ENCODE assay signal across 11 cellular contexts in genomic region chr15:22780267-22780666, GRCh38. TPM values are rescaled to one million over a fixed set of nuclear protein-coding genes. Genes with fewer than 3 reads are reported as not detected.
DNase-seq lines count a peak whose midpoint lies in the region; ATAC-seq, FAIRE-seq and TF ChIP-seq lines count a peak whose summit lies in the region.
"Had no signal": no experiment of that assay in that cellular context is flagged by ENCODE, and none has a peak within 500 bp of the region (broad histone marks: within the 10 kb centered on the region; RNA-seq: fewer than 3 reads in every experiment).

No MANE protein-coding gene starts in this region.

- H3K4me3 ChIP-seq in GM12878, result no peak overlapping the region

- 4% methylated on average over 2 of the region's 2 CpGs for WGBS in GM12878 (ENCODE audit: insufficient coverage, insufficient replicate concordance, low lambda C conversion rate, missing lambda C conversion rate)

- no peak overlapping the region for H2AFZ ChIP-seq in GM12878 (ENCODE audit: control insufficient read depth, low read depth, low read length)

- DNase-seq in GM12878 (ENCODE audit: low read depth, low spot score), result no peak
- DNase-seq in DMS114 treated with DMSO at 0.1 percent for 48 hours (lab: John Stamatoyannopoulos, UW; ENCODE audit: unreplicated experiment), result no peak
- no peak for DNase-seq in glomerular visceral epithelial cell (ENCODE audit: extremely low spot score)
- DNase-seq in HEK293T (ENCODE audit: extremely low spot score), result no peak
- no peak for DNase-seq in posterior cingulate gyrus
- DNase-seq: GOT3, small intestine, WERI-Rb-1 had no signal

- SMC1A ChIA-PET in GM12878 (lab: Charles Lee; ENCODE audit: uncharacterized antibody, unreplicated experiment), result no interaction called here

- intact Hi-C loops in GM12878 (cut with micrococcal nuclease; ENCODE audit: unreplicated experiment) (loop anchor here (2.0 kb wide), 1 partner anchor 17 kb away; no protein-coding TSS in a partner anchor), posterior cingulate gyrus (cut with DNase I) (no loop called here)

- in situ Hi-C loops in GM12878 (cut with MboI), result no loop called here

- no peaks in the 10 kb centered on the region for H3K79me2 ChIP-seq in GM12878 (ENCODE audit: control insufficient read depth, insufficient read depth, low read length)

- no peaks in the 10 kb centered on the region for H4K20me1 ChIP-seq in GM12878 (ENCODE audit: control insufficient read depth, insufficient read depth)

- H3K27me3 ChIP-seq in GM12878 (replicated peaks in 1 of 2; ENCODE audit: control insufficient read depth in 2 of 2, insufficient read depth in 2 of 2, low read length in 1 of 2), result no peaks in the 10 kb centered on the region

- RAD21 ChIA-PET in GM12878 (lab: Charles Lee; ENCODE audit: unreplicated experiment), result no interaction called here

- 0 out of 4 replicates have a peak, but pooled peaks of 1 of the 2 experiments have one; percentile 19 for TF ChIP-seq EP300 in GM12878 (IDR thresholded peaks at IDR 0.05; ENCODE audit: borderline replicate concordance in 1 of 2, control insufficient read depth in 1 of 2, low read depth in 2 of 2, low read length in 2 of 2)

- CTCF ChIA-PET in GM12878 (lab: Yijun Ruan, JAX) (no interaction called here), HEK293T (lab: Yijun Ruan, JAX) (no interaction called here)

- H3K4me1 ChIP-seq in GM12878 (ENCODE audit: control insufficient read depth, insufficient read depth, low read length), result peaks cover 30% of the 10 kb centered on the region

- H3K9ac ChIP-seq in GM12878 (ENCODE audit: control insufficient read depth, insufficient read depth, low read length), result no peak overlapping the region

- no peak for TF ChIP-seq RAD21 in GM12878 (IDR thresholded peaks at IDR 0.05; ENCODE audit: insufficient read depth, low read depth, low read length)

- FAIRE-seq in GM12878 (lab: Jason Lieb, UNC), result no peak
- FAIRE-seq: small intestine had no signal

- TF ChIP-seq POLR2A in GM18505 (IDR thresholded peaks at IDR 0.05; ENCODE audit: borderline replicate concordance, extremely low read depth, insufficient read depth, insufficient read length) (no peak), GM12878 (IDR thresholded peaks at IDR 0.05; ENCODE audit: low read depth, low read length) (no peak)

- BruUV-seq in GM12878 (replicated peaks; lab: Mats Ljungman, UMichigan), result no TSS peak

- peak overlapping the region; percentile 41 for H3K4me2 ChIP-seq in GM12878 (ENCODE audit: control insufficient read depth, insufficient read depth)

- TF ChIP-seq CTCF in GM12878 (IDR thresholded peaks at IDR 0.05 in 2 of 3, conservative IDR thresholded peaks at IDR 0.05 in 1 of 3; ENCODE audit: control insufficient read depth in 2 of 3, extremely low read depth in 1 of 3, insufficient read depth in 1 of 3, low read depth in 3 of 3, low read length in 3 of 3), result no peak

- peak; percentile 72 for ATAC-seq in GM18505 (IDR thresholded peaks at IDR 0.05; ENCODE audit: unreplicated experiment)
- ATAC-seq in GM19452 (IDR thresholded peaks at IDR 0.05; ENCODE audit: unreplicated experiment), result peak; percentile 62
- ATAC-seq in HG03196 (IDR thresholded peaks at IDR 0.05; ENCODE audit: unreplicated experiment), result peak; percentile 66
- peak; percentile 88 for ATAC-seq in GM12878

- no peak overlapping the region for H3K27ac ChIP-seq in GM12878 (ENCODE audit: control insufficient read depth, insufficient read depth)
- H3K27ac ChIP-seq: WERI-Rb-1 had no signal

- POLR2A ChIA-PET in GM12878 (lab: Charles Lee) (no interaction called here), HEK293T (lab: Yijun Ruan, JAX) (no interaction called here)

- no peaks in the 10 kb centered on the region for H3K36me3 ChIP-seq in GM12878 (ENCODE audit: control insufficient read depth in 2 of 2, insufficient read depth in 2 of 2, low read length in 1 of 2)
- H3K36me3 ChIP-seq: WERI-Rb-1 had no signal

- no peaks in the 10 kb centered on the region for H3K9me3 ChIP-seq in GM12878 (replicated peaks; ENCODE audit: control insufficient read depth, insufficient read depth, low read length)

TF ChIP-seq in GM12878, 131 proteins besides CTCF, POLR2A, EP300 and RAD21 (continues in another document):
- no peak for TF ChIP-seq EGR1 (IDR thresholded peaks at IDR 0.05; ENCODE audit: borderline replicate concordance in 1 of 2, low read depth in 2 of 2, low read length in 2 of 2)
- TF ChIP-seq FOXM1 (IDR thresholded peaks at IDR 0.05; ENCODE audit: low read depth, low read length), result peak; percentile 57; the same call in 1 of the 2 replicates
- TF ChIP-seq ATF2 (IDR thresholded peaks at IDR 0.05; ENCODE audit: low read length), result peak; percentile 73; the same call in 1 of the 2 replicates
- TF ChIP-seq JUNB (IDR thresholded peaks at IDR 0.05), result peak; percentile 95
- no peak for TF ChIP-seq STAT1 (conservative IDR thresholded peaks at IDR 0.05)
- no peak for TF ChIP-seq TBL1XR1 (IDR thresholded peaks at IDR 0.05; ENCODE audit: low read depth, low read length)
- TF ChIP-seq SP1 (IDR thresholded peaks at IDR 0.05; ENCODE audit: low read depth, low read length), result no peak

TF ChIP-seq in HEK293T, 16 proteins besides CTCF, POLR2A, EP300 and RAD21:
- no peak for TF ChIP-seq TARDBP (IDR thresholded peaks at IDR 0.05)
- TF ChIP-seq CTBP1 (IDR thresholded peaks at IDR 0.05; ENCODE audit: borderline replicate concordance), result no peak

RNA-seq across cellular contexts. Expression of gene NIPA1, which starts 6.2 kb away (rescaled TPM):
- total RNA-seq in GM12878 (2013; cell fraction: nucleolus; rRNA removed), result 85.7 TPM in 2 replicates
- 30.6 and 32.7 TPM in 2 replicates for total RNA-seq in GM12878 (2014; rRNA removed)
- total RNA-seq in GM12878 (2014; rRNA removed; fragmentation: Illumina TruSeq; extraction: Trizol), result 22.8 and 23.1 TPM in 2 replicates
- total RNA-seq in GM12878 (2021), result 34.6 and 35.9 TPM in 2 replicates
- polyA plus RNA-seq in GM12878 (2011; ENCODE audit: low read depth), result 10.1 TPM
- 46.5 and 52.5 TPM in 2 replicates for polyA plus RNA-seq in GM12878 (2011; rRNA removed)
- polyA plus RNA-seq in GM12878 (2011; cell fraction: cytosol; rRNA removed), result 33.7 and 40.0 TPM in 2 replicates
- polyA plus RNA-seq in GM12878 (2011; cell fraction: nucleus; rRNA removed), result 40.6 and 47.0 TPM in 2 replicates
- polyA plus RNA-seq in GM12878 (2012), result 14.5 and 18.0 TPM in 2 replicates
- 27.4 and 27.6 TPM in 2 replicates for polyA plus RNA-seq in GM12878 (2014; fragmentation: Illumina TruSeq; extraction: Trizol)
- 1 to 10 TPM; 5.3 to 7.6 TPM for polyA plus RNA-seq in GM12878 (2014; fragmentation: Nextera tagmentation; extraction: Ambion mirVana)
- polyA plus RNA-seq in GM12878 (2014; rRNA removed), result 21.7 and 24.9 TPM in 2 replicates
- polyA plus RNA-seq in GM12878 (2016; fragmentation: Nextera tagmentation; extraction: Ambion mirVana), result 10 to 100 TPM; 23.2 to 26.5 TPM
- 112 and 131 TPM in 2 replicates for polyA minus RNA-seq in GM12878 (2011; rRNA and poly(A)+ RNA removed)
- polyA minus RNA-seq in GM12878 (2011; cell fraction: cytosol; rRNA and poly(A)+ RNA removed), result 28.1 and 28.2 TPM in 2 replicates
- polyA minus RNA-seq in GM12878 (2011; cell fraction: nucleus; rRNA and poly(A)+ RNA removed), result 13.8 and 24.6 TPM in 2 replicates

RNA-seq across cellular contexts. Expression of gene NIPA2, which starts 58.2 kb away (rescaled TPM):
- total RNA-seq in GM12878 (2013; cell fraction: nucleolus; rRNA removed), result 103 and 122 TPM in 2 replicates
- total RNA-seq in GM12878 (2014; rRNA removed) (111 and 133 TPM in 2 replicates), GM12878 (2014; rRNA removed; fragmentation: Illumina TruSeq; extraction: Trizol) (88.8 and 91.6 TPM in 2 replicates), GM12878 (2021) (107 and 108 TPM in 2 replicates)
- polyA plus RNA-seq in GM12878 (2011; ENCODE audit: low read depth), result 43.2 TPM
- polyA plus RNA-seq in GM12878 (2011; rRNA removed) (90.4 and 117 TPM in 2 replicates), GM12878 (2014; fragmentation: Illumina TruSeq; extraction: Trizol) (92.5 and 127 TPM in 2 replicates), GM12878 (2014; fragmentation: Nextera tagmentation; extraction: Ambion mirVana) (10 to 100 TPM; 24.4 to 36.3 TPM), GM12878 (2014; rRNA removed) (98.2 and 100 TPM in 2 replicates), GM12878 (2016; fragmentation: Nextera tagmentation; extraction: Ambion mirVana) (100 to 1,000 TPM; 148 to 159 TPM)
- 41.8 and 46.8 TPM in 2 replicates for polyA plus RNA-seq in GM12878 (2011; cell fraction: cytosol; rRNA removed)
- polyA plus RNA-seq in GM12878 (2011; cell fraction: nucleus; rRNA removed), result 35.7 and 41.2 TPM in 2 replicates
- polyA plus RNA-seq in GM12878 (2012), result 48.8 and 52.2 TPM in 2 replicates
- 42.5 and 50.8 TPM in 2 replicates for polyA minus RNA-seq in GM12878 (2011; rRNA and poly(A)+ RNA removed)
- 27.1 and 33.2 TPM in 2 replicates for polyA minus RNA-seq in GM12878 (2011; cell fraction: cytosol; rRNA and poly(A)+ RNA removed)
- 36.9 and 55.8 TPM in 2 replicates for polyA minus RNA-seq in GM12878 (2011; cell fraction: nucleus; rRNA and poly(A)+ RNA removed)
